1 cellular context compared by ENCODE assay signal in the genomic region with DNA sequence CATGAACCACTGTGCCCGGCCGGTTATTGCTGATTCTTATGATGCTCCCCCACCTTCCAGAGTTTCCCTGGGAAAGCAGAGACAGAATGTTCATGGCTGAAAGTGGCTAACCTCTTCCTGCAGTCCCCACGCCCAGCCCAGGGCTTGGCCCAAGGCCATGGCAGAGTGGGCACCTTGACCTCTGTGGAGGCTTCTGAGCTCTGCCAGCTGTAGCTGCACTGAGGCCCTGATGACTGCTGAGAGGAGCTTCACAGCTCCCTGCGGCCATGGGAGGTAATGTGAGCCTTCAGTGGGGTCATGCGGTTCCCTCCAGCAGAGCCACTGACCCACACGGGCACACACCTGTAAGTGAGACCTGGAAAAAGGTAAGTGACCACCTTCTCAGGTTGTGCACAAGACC.
TF ChIP-seq lines count a peak whose summit lies in the region.

No MANE protein-coding gene starts in this region.

TF ChIP-seq in GM23338, 12 proteins besides CTCF, POLR2A, EP300 and RAD21 (continued from another document):
- TF ChIP-seq EZH2 (IDR thresholded peaks at IDR 0.05; ENCODE audit: low read depth, unreplicated experiment) (no peak), EZH2phosphoT487 (IDR thresholded peaks at IDR 0.05; ENCODE audit: unreplicated experiment) (no peak), POLR2AphosphoS5 (IDR thresholded peaks at IDR 0.05; ENCODE audit: low read depth) (no peak), STAT1 (IDR thresholded peaks at IDR 0.05; ENCODE audit: unreplicated experiment) (no peak)
- TF ChIP-seq, protein P1, sequence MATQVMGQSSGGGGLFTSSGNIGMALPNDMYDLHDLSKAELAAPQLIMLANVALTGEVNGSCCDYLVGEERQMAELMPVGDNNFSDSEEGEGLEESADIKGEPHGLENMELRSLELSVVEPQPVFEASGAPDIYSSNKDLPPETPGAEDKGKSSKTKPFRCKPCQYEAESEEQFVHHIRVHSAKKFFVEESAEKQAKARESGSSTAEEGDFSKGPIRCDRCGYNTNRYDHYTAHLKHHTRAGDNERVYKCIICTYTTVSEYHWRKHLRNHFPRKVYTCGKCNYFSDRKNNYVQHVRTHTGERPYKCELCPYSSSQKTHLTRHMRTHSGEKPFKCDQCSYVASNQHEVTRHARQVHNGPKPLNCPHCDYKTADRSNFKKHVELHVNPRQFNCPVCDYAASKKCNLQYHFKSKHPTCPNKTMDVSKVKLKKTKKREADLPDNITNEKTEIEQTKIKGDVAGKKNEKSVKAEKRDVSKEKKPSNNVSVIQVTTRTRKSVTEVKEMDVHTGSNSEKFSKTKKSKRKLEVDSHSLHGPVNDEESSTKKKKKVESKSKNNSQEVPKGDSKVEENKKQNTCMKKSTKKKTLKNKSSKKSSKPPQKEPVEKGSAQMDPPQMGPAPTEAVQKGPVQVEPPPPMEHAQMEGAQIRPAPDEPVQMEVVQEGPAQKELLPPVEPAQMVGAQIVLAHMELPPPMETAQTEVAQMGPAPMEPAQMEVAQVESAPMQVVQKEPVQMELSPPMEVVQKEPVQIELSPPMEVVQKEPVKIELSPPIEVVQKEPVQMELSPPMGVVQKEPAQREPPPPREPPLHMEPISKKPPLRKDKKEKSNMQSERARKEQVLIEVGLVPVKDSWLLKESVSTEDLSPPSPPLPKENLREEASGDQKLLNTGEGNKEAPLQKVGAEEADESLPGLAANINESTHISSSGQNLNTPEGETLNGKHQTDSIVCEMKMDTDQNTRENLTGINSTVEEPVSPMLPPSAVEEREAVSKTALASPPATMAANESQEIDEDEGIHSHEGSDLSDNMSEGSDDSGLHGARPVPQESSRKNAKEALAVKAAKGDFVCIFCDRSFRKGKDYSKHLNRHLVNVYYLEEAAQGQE (IDR thresholded peaks at IDR 0.05; ENCODE audit: unreplicated experiment): no peak
- TF ChIP-seq, protein P2, sequence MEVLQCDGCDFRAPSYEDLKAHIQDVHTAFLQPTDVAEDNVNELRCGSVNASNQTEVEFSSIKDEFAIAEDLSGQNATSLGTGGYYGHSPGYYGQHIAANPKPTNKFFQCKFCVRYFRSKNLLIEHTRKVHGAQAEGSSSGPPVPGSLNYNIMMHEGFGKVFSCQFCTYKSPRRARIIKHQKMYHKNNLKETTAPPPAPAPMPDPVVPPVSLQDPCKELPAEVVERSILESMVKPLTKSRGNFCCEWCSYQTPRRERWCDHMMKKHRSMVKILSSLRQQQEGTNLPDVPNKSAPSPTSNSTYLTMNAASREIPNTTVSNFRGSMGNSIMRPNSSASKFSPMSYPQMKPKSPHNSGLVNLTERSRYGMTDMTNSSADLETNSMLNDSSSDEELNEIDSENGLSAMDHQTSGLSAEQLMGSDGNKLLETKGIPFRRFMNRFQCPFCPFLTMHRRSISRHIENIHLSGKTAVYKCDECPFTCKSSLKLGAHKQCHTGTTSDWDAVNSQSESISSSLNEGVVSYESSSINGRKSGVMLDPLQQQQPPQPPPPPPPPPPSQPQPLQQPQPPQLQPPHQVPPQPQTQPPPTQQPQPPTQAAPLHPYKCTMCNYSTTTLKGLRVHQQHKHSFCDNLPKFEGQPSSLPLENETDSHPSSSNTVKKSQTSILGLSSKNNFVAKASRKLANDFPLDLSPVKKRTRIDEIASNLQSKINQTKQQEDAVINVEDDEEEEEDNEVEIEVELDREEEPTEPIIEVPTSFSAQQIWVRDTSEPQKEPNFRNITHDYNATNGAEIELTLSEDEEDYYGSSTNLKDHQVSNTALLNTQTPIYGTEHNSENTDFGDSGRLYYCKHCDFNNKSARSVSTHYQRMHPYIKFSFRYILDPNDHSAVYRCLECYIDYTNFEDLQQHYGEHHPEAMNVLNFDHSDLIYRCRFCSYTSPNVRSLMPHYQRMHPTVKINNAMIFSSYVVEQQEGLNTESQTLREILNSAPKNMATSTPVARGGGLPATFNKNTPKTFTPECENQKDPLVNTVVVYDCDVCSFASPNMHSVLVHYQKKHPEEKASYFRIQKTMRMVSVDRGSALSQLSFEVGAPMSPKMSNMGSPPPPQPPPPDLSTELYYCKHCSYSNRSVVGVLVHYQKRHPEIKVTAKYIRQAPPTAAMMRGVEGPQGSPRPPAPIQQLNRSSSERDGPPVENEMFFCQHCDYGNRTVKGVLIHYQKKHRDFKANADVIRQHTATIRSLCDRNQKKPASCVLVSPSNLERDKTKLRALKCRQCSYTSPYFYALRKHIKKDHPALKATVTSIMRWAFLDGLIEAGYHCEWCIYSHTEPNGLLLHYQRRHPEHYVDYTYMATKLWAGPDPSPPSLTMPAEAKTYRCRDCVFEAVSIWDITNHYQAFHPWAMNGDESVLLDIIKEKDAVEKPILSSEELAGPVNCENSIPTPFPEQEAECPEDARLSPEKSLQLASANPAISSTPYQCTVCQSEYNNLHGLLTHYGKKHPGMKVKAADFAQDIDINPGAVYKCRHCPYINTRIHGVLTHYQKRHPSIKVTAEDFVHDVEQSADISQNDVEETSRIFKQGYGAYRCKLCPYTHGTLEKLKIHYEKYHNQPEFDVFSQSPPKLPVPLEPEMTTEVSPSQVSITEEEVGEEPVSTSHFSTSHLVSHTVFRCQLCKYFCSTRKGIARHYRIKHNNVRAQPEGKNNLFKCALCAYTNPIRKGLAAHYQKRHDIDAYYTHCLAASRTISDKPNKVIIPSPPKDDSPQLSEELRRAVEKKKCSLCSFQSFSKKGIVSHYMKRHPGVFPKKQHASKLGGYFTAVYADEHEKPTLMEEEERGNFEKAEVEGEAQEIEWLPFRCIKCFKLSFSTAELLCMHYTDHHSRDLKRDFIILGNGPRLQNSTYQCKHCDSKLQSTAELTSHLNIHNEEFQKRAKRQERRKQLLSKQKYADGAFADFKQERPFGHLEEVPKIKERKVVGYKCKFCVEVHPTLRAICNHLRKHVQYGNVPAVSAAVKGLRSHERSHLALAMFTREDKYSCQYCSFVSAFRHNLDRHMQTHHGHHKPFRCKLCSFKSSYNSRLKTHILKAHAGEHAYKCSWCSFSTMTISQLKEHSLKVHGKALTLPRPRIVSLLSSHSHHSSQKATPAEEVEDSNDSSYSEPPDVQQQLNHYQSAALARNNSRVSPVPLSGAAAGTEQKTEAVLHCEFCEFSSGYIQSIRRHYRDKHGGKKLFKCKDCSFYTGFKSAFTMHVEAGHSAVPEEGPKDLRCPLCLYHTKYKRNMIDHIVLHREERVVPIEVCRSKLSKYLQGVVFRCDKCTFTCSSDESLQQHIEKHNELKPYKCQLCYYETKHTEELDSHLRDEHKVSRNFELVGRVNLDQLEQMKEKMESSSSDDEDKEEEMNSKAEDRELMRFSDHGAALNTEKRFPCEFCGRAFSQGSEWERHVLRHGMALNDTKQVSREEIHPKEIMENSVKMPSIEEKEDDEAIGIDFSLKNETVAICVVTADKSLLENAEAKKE (CRISPR knock-in tag; IDR thresholded peaks at IDR 0.05): no peak
- TF ChIP-seq, protein P3, sequence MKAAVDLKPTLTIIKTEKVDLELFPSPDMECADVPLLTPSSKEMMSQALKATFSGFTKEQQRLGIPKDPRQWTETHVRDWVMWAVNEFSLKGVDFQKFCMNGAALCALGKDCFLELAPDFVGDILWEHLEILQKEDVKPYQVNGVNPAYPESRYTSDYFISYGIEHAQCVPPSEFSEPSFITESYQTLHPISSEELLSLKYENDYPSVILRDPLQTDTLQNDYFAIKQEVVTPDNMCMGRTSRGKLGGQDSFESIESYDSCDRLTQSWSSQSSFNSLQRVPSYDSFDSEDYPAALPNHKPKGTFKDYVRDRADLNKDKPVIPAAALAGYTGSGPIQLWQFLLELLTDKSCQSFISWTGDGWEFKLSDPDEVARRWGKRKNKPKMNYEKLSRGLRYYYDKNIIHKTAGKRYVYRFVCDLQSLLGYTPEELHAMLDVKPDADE (IDR thresholded peaks at IDR 0.05): no peak
